12 cellular contexts compared by ENCODE assay signal in the genomic region with DNA sequence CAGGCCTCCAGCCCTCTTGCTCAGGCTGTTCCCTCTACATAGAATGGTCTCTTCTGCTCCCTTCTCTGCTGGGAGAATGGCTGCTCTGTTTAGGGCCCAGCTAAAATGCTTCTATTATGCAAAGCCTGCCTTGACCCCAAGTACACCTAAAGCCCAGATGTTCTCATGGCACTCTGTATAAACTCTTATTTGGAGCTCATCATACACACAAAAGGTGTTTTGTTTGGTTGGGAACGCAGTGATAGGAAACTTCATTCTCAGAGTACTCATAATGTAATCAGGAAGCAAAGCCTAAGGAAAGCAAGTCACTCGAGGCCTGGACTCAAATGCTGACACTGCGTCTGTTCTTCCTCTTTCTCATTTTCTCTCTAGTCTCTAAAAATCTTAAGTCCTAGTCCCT. TPM values are rescaled to one million over a fixed set of nuclear protein-coding genes. Genes with fewer than 3 reads are reported as not detected.
A peak's percentile ranks its signal among the peaks of the same experiment; 100 is the strongest.
DNase-seq lines count a peak whose midpoint lies in the region; ATAC-seq and TF ChIP-seq lines count a peak whose summit lies in the region.
"Had no signal": no experiment of that assay in that cellular context is flagged by ENCODE, and none has a peak within 500 bp of the region (broad histone marks: within the 10 kb centered on the region; RNA-seq: fewer than 3 reads in every experiment).

No MANE protein-coding gene starts in this region.

- H3K4me3 ChIP-seq in CD4-positive, CD25-positive, alpha-beta regulatory T cell (ENCODE audit: low read depth, low read length), result no peak overlapping the region
- H3K4me3 ChIP-seq: prostate gland had no signal

- H3K4me1 ChIP-seq in CD4-positive, CD25-positive, alpha-beta regulatory T cell (ENCODE audit: control insufficient read depth, insufficient read depth, low read length, poor library complexity, severe bottlenecking), result no peaks in the 10 kb centered on the region

- intact Hi-C loops in activated T-helper 2 cell treated with anti-CD3 and anti-CD28 coated beads, Interferon-gamma antibody, Interleukin-2, Interleukin-4, amounts not matched to agents 10 μg/mL and 5 μg/mL and 100 μg/mL, durations not matched to agents 14 hours and 24 hours and 36 hours (cut with micrococcal nuclease), result no loop called here
- intact Hi-C loops in natural killer cell (cut with micrococcal nuclease) (no loop called here), posterior vena cava (cut with DNase I) (loop anchor here in 1 of 2 donors (10.0 kb wide), 1 partner anchor 57 kb away; a partner anchor contains a TSS)

- no peaks in the 10 kb centered on the region for H3K27me3 ChIP-seq in CD4-positive, CD25-positive, alpha-beta regulatory T cell (ENCODE audit: control insufficient read depth, insufficient read depth, low read length)

- peaks cover 5 to 21% (median 9%) of the 10 kb centered on the region in 4 donors for H3K4me1 Mint-ChIP-seq in CD4-positive, CD25-positive, alpha-beta regulatory T cell
- peaks cover 59% of the 10 kb centered on the region for H3K4me1 Mint-ChIP-seq in activated T-helper 2 cell treated with anti-CD3 and anti-CD28 coated beads, Interferon-gamma antibody, Interleukin-2, Interleukin-4, amounts not matched to agents 10 μg/mL and 5 μg/mL and 100 μg/mL, durations not matched to agents 14 hours and 24 hours and 36 hours (ENCODE audit: low read depth)
- H3K4me1 Mint-ChIP-seq in natural killer cell, result peaks cover 35 to 53% of the 10 kb centered on the region in 2 donors
- H3K4me1 Mint-ChIP-seq: endodermal cell had no signal

- no peaks in the 10 kb centered on the region for H3K9me3 ChIP-seq in CD4-positive, CD25-positive, alpha-beta regulatory T cell (ENCODE audit: control insufficient read depth in 2 of 2, low read length in 2 of 2)
- H3K9me3 ChIP-seq in KOPT-K1 (ENCODE audit: insufficient read depth, low read length, poor library complexity, severe bottlenecking), result no peaks in the 10 kb centered on the region
- H3K9me3 ChIP-seq: prostate gland had no signal

- no peak for ATAC-seq in CD4-positive, CD25-positive, alpha-beta regulatory T cell (ENCODE audit: low read depth in 2 of 2)
- ATAC-seq in natural killer cell, result no peak

- TF ChIP-seq CTCF in natural killer cell (IDR thresholded peaks at IDR 0.05), result no peak

- H3K27me3 Mint-ChIP-seq in CD4-positive, CD25-positive, alpha-beta regulatory T cell, result no peaks in the 10 kb centered on the region
- no peaks in the 10 kb centered on the region for H3K27me3 Mint-ChIP-seq in activated T-helper 2 cell treated with anti-CD3 and anti-CD28 coated beads, Interferon-gamma antibody, Interleukin-2, Interleukin-4, amounts not matched to agents 10 μg/mL and 5 μg/mL and 100 μg/mL, durations not matched to agents 14 hours and 24 hours and 36 hours (ENCODE audit: low read depth)
- H3K27me3 Mint-ChIP-seq in natural killer cell (ENCODE audit: low read depth in 2 of 2), result no peaks in the 10 kb centered on the region

- H3K36me3 ChIP-seq in CD4-positive, CD25-positive, alpha-beta regulatory T cell (ENCODE audit: control insufficient read depth, insufficient read depth, low read length), result peaks cover 29% of the 10 kb centered on the region
- peaks cover 51% of the 10 kb centered on the region for H3K36me3 ChIP-seq in KOPT-K1 (ENCODE audit: insufficient read depth, low read length)
- H3K36me3 ChIP-seq: prostate gland had no signal

- no peaks in the 10 kb centered on the region for H3K9me3 Mint-ChIP-seq in CD4-positive, CD25-positive, alpha-beta regulatory T cell
- no peaks in the 10 kb centered on the region for H3K9me3 Mint-ChIP-seq in activated T-helper 2 cell treated with anti-CD3 and anti-CD28 coated beads, Interferon-gamma antibody, Interleukin-2, Interleukin-4, amounts not matched to agents 10 μg/mL and 5 μg/mL and 100 μg/mL, durations not matched to agents 14 hours and 24 hours and 36 hours
- H3K9me3 Mint-ChIP-seq in natural killer cell, result no peaks in the 10 kb centered on the region
- H3K9me3 Mint-ChIP-seq: endodermal cell had no signal

- peak overlapping the region; percentile 39 to 89 (median 60) for H3K27ac Mint-ChIP-seq in CD4-positive, CD25-positive, alpha-beta regulatory T cell
- H3K27ac Mint-ChIP-seq in activated T-helper 2 cell treated with anti-CD3 and anti-CD28 coated beads, Interferon-gamma antibody, Interleukin-2, Interleukin-4, amounts not matched to agents 10 μg/mL and 5 μg/mL and 100 μg/mL, durations not matched to agents 14 hours and 24 hours and 36 hours, result peak overlapping the region; percentile 5
- peak overlapping the region; percentile 42 to 65 for H3K27ac Mint-ChIP-seq in natural killer cell

- no peak overlapping the region for H3K27ac ChIP-seq in CD4-positive, CD25-positive, alpha-beta regulatory T cell (ENCODE audit: insufficient read depth, low read length, poor library complexity, severe bottlenecking)
- peak overlapping the region; percentile 71 for H3K27ac ChIP-seq in KOPT-K1 (ENCODE audit: low read depth, low read length, poor library complexity, severe bottlenecking)
- H3K27ac ChIP-seq: prostate gland had no signal

- no peak overlapping the region for H3K4me3 Mint-ChIP-seq in CD4-positive, CD25-positive, alpha-beta regulatory T cell
- no peak overlapping the region for H3K4me3 Mint-ChIP-seq in activated T-helper 2 cell treated with anti-CD3 and anti-CD28 coated beads, Interferon-gamma antibody, Interleukin-2, Interleukin-4, amounts not matched to agents 10 μg/mL and 5 μg/mL and 100 μg/mL, durations not matched to agents 14 hours and 24 hours and 36 hours (ENCODE audit: low read depth)
- no peak overlapping the region for H3K4me3 Mint-ChIP-seq in natural killer cell
- H3K4me3 Mint-ChIP-seq: endodermal cell had no signal

- H3K36me3 Mint-ChIP-seq in CD4-positive, CD25-positive, alpha-beta regulatory T cell, result peaks cover 13% of the 10 kb centered on the region
- H3K36me3 Mint-ChIP-seq in activated T-helper 2 cell treated with anti-CD3 and anti-CD28 coated beads, Interferon-gamma antibody, Interleukin-2, Interleukin-4, amounts not matched to agents 10 μg/mL and 5 μg/mL and 100 μg/mL, durations not matched to agents 14 hours and 24 hours and 36 hours (ENCODE audit: low read depth), result peaks cover 66% of the 10 kb centered on the region
- no peaks in the 10 kb centered on the region for H3K36me3 Mint-ChIP-seq in natural killer cell

- DNase-seq in CD4-positive, CD25-positive, alpha-beta regulatory T cell, result no peak
- no peak for DNase-seq in activated T-helper 2 cell treated with anti-CD3 and anti-CD28 coated beads, Interferon-gamma antibody, Interleukin-2, Interleukin-4, amounts not matched to agents 10 μg/mL and 5 μg/mL and 100 μg/mL, durations not matched to agents 14 hours and 24 hours and 36 hours (ENCODE audit: low spot score)
- no peak for DNase-seq in natural killer cell
- DNase-seq in posterior vena cava (ENCODE audit: low spot score), result no peak
- DNase-seq in NCI-H2171 (lab: John Stamatoyannopoulos, UW), result no peak
- DNase-seq in T-helper 2 cell, result no peak
- no peak for DNase-seq in SIG-M5 (lab: John Stamatoyannopoulos, UW)
- DNase-seq: endodermal cell, NCI-H2107, OCI-M1 had no signal

RNA-seq across cellular contexts. Expression of a gene that starts 38.2 kb away (rescaled TPM):
- 0.27 TPM for total RNA-seq in CD4-positive, CD25-positive, alpha-beta regulatory T cell
- under 1 TPM in 2 of 4 donors, not detected in 2; 0.03 to 0.23 TPM for polyA plus RNA-seq in CD4-positive, CD25-positive, alpha-beta regulatory T cell
- total RNA-seq in activated T-helper 2 cell treated with anti-CD3 and anti-CD28 coated beads, Interferon-gamma antibody, Interleukin-2, Interleukin-4, amounts not matched to agents 10 μg/mL and 5 μg/mL and 100 μg/mL, durations not matched to agents 14 hours and 24 hours and 36 hours, result 0.50 and 0.92 TPM in 2 replicates
- total RNA-seq in natural killer cell (1 to 10 TPM; 1.4 to 3.2 (median 2.4) TPM), posterior vena cava (under 1 TPM in 1 of 2 donors, not detected in 1; 0.24 TPM)
- total RNA-seq: endodermal cell had no signal

RNA-seq across cellular contexts. Expression of a gene that starts 53.3 kb away (rescaled TPM):
- total RNA-seq in CD4-positive, CD25-positive, alpha-beta regulatory T cell, result 53.6 TPM
- 10 to 100 TPM; 25.8 to 36.8 (median 30.6) TPM for polyA plus RNA-seq in CD4-positive, CD25-positive, alpha-beta regulatory T cell
- 93.6 and 100 TPM in 2 replicates for total RNA-seq in activated T-helper 2 cell treated with anti-CD3 and anti-CD28 coated beads, Interferon-gamma antibody, Interleukin-2, Interleukin-4, amounts not matched to agents 10 μg/mL and 5 μg/mL and 100 μg/mL, durations not matched to agents 14 hours and 24 hours and 36 hours
- 100 to 1,000 TPM; 260 to 285 (median 262) TPM for total RNA-seq in natural killer cell
- total RNA-seq in posterior vena cava, result 10 to 100 TPM; 37.0 to 42.8 TPM

Comparison
In these comparisons a context has a peak if more than half of its experiments do, and no peak if none do; other contexts are left out.
1. H3K27ac Mint-ChIP-seq: peak in every context shown above with its lines; median percentile 60 in CD4-positive, CD25-positive, alpha-beta regulatory T cell; 54 in natural killer cell; 5 in activated T-helper 2 cell treated with anti-CD3 and anti-CD28 coated beads, Interferon-gamma antibody, Interleukin-2, Interleukin-4, amounts not matched to agents 10 μg/mL and 5 μg/mL and 100 μg/mL, durations not matched to agents 14 hours and 24 hours and 36 hours.